8 cellular contexts compared by ENCODE assay signal in the genomic region with DNA sequence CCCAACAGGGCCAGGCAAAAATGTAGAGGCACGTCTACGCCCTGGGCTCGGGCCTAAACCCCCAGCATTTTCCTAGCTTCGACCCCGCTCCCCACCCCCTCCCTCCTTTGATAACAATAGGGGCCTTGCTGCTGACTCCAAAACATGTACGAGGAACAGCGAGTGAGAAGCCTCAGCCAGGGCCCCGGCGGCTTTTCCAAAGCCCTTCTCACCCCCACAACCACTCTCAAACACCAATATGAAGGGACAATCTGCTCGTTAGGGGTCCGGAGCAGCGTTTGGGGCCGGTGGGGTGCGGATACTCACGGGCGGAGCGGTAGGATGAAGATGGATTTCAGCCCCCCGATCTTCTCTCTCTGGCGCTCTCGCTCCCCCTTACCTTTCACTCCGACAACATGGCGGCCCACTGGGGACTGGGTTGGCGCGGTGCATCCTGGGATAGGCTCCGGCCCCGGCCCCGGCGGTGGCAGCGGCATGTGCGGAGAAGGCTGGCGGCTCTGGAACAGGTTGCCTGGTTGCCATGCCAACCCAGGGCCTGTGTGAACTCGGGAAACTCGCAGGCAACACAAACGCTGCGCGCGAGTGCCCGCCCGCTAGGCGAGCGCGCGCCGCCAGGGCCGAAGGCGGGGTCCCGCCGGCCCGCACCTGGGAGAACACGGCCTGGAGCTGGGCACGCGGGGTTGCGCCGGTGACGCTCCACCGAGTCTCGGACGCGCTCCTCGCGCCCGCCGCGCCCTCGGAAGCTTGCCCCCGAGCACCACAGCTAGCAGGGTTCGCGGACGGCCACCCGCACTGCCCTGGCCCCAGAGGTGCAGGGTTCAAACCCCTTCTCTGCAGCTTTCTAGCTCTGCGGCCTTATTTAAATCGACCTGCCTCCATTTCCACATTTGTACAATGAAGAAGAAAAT. TPM values are rescaled to one million over a fixed set of nuclear protein-coding genes. Genes with fewer than 3 reads are reported as not detected.
DNase-seq lines count a peak whose midpoint lies in the region; ATAC-seq and TF ChIP-seq lines count a peak whose summit lies in the region.

A gene with protein sequence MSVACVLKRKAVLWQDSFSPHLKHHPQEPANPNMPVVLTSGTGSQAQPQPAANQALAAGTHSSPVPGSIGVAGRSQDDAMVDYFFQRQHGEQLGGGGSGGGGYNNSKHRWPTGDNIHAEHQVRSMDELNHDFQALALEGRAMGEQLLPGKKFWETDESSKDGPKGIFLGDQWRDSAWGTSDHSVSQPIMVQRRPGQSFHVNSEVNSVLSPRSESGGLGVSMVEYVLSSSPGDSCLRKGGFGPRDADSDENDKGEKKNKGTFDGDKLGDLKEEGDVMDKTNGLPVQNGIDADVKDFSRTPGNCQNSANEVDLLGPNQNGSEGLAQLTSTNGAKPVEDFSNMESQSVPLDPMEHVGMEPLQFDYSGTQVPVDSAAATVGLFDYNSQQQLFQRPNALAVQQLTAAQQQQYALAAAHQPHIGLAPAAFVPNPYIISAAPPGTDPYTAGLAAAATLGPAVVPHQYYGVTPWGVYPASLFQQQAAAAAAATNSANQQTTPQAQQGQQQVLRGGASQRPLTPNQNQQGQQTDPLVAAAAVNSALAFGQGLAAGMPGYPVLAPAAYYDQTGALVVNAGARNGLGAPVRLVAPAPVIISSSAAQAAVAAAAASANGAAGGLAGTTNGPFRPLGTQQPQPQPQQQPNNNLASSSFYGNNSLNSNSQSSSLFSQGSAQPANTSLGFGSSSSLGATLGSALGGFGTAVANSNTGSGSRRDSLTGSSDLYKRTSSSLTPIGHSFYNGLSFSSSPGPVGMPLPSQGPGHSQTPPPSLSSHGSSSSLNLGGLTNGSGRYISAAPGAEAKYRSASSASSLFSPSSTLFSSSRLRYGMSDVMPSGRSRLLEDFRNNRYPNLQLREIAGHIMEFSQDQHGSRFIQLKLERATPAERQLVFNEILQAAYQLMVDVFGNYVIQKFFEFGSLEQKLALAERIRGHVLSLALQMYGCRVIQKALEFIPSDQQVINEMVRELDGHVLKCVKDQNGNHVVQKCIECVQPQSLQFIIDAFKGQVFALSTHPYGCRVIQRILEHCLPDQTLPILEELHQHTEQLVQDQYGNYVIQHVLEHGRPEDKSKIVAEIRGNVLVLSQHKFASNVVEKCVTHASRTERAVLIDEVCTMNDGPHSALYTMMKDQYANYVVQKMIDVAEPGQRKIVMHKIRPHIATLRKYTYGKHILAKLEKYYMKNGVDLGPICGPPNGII (minus strand): TSS at position 408 of the 908 bp plus-strand sequence. CDS start 6,151 bp downstream, outside the sequence.

- peak within 1 kb of the TSS; percentile 95 for H3K27ac ChIP-seq in left ventricle myocardium inferior (replicated peaks)
- H3K27ac ChIP-seq in prostate gland: peak within 1 kb of the TSS; percentile 96 to 99
- peak within 1 kb of the TSS; percentile 96 for H3K27ac ChIP-seq in urinary bladder (ENCODE audit: low read depth)

- H3K27me3 ChIP-seq in left ventricle myocardium inferior (ENCODE audit: low read depth) (no peaks in the 10 kb centered on the region), prostate gland (replicated peaks; ENCODE audit: insufficient read depth) (no peaks in the 10 kb centered on the region)

- H3K36me3 ChIP-seq in left ventricle myocardium inferior (no peaks in the 10 kb centered on the region), prostate gland (no peaks in the 10 kb centered on the region), urinary bladder (ENCODE audit: insufficient read depth) (no peaks in the 10 kb centered on the region)

- H3K9me3 ChIP-seq in left ventricle myocardium inferior (replicated peaks) (no peaks in the 10 kb centered on the region), prostate gland (no peaks in the 10 kb centered on the region)

- WGBS in prostate gland: under 1% methylated on average over 53 of the region's 72 CpGs
- WGBS in urinary bladder: under 1% methylated on average over 72 of the region's 72 CpGs

- intact Hi-C loops in T-helper 1 cell treated with Interleukin-12 subunit alpha and Interleukin-12 subunit beta and Interleukin-4 antibody, amounts not matched to agents 30 ng/mL and 1 ng/mL, for 36 hours (cut with micrococcal nuclease): loop anchor here (1.0 to 10.0 kb wide), 7 partner anchors 55 to 1007 kb away; a partner anchor contains a TSS
- intact Hi-C loops in left ventricle myocardium inferior (cut with micrococcal nuclease) (no loop called here), prostate gland (cut with DNase I) (loop anchor here (10.0 kb wide), 2 partner anchors 131 to 271 kb away; no protein-coding TSS in a partner anchor)

- in situ Hi-C loops in GM13976 (cut with MboI; ENCODE audit: low sequenced_read_pairs, unreplicated experiment): no loop called here

- H3K4me1 ChIP-seq in left ventricle myocardium inferior: peaks cover 51% of the 10 kb centered on the region
- H3K4me1 ChIP-seq in prostate gland (replicated peaks): peaks cover 11% of the 10 kb centered on the region
- peaks cover 2% of the 10 kb centered on the region for H3K4me1 ChIP-seq in urinary bladder (ENCODE audit: insufficient read depth)

- H3K4me3 ChIP-seq in left ventricle myocardium inferior (peak within 1 kb of the TSS; percentile 93), prostate gland (peak within 1 kb of the TSS; percentile 62 to 75), urinary bladder (ENCODE audit: low read depth, low read length) (peak within 1 kb of the TSS; percentile 62)

- peak; percentile 88 for ATAC-seq in HG02870 (IDR thresholded peaks at IDR 0.05; ENCODE audit: unreplicated experiment)

- TF ChIP-seq CTCF in GM13976 (IDR thresholded peaks at IDR 0.05; ENCODE audit: borderline replicate concordance, control extremely low read depth, extremely low read depth, insufficient read depth, missing control alignments): no peak
- TF ChIP-seq CTCF in left ventricle myocardium inferior (IDR thresholded peaks at IDR 0.05; ENCODE audit: borderline replicate concordance): peak; percentile 32
- TF ChIP-seq CTCF in prostate gland (IDR thresholded peaks at IDR 0.05): peak in 3 of 4 experiments; percentile 31 to 65 (median 61)

- DNase-seq in GM13976 (ENCODE audit: low spot score): peak; percentile 95
- DNase-seq in NCI-H146 treated with DMSO at 0.1 percent for 48 hours (lab: John Stamatoyannopoulos, UW; ENCODE audit: unreplicated experiment): peak; percentile 87
- DNase-seq in amniotic stem cell (lab: John Stamatoyannopoulos, UW): peak; percentile 97
- DNase-seq in left ventricle myocardium inferior: peak; percentile 96
- DNase-seq in prostate gland (ENCODE audit: low spot score): peak; percentile 99

- TF ChIP-seq POLR2A in prostate gland (IDR thresholded peaks at IDR 0.05): peak; percentile 89

RNA-seq across cellular contexts. Expression of the gene that starts here (rescaled TPM):
- 119 and 121 TPM in 2 replicates for total RNA-seq in T-helper 1 cell treated with Interleukin-12 subunit alpha and Interleukin-12 subunit beta and Interleukin-4 antibody, amounts not matched to agents 30 ng/mL and 1 ng/mL, for 36 hours
- total RNA-seq in left ventricle myocardium inferior: 80.1 TPM
- total RNA-seq in prostate gland: 100 to 1,000 TPM in 1 of 2 donors, 10 to 100 TPM in 1; 80.3 to 120 TPM
- total RNA-seq in urinary bladder: 84.3 TPM
- polyA plus RNA-seq in urinary bladder: 52.1 TPM

Comparison
In these comparisons a context has a peak if more than half of its experiments do, and no peak if none do; other contexts are left out.
1. Peak in every context shown above with its lines: DNase-seq, ATAC-seq, H3K4me3 ChIP-seq and H3K27ac ChIP-seq.